1 cellular context compared by ENCODE assay signal in genomic region chr10:97632949-97633884, GRCh38.
TF ChIP-seq lines count a peak whose summit lies in the region.

Gene MORN4, minus strand, starts transcription at chr10:97633500. Its CDS starts 13,847 bp downstream, at chr10:97619653.

TF ChIP-seq in H1, 55 proteins besides CTCF, POLR2A, EP300 and RAD21:
- TF ChIP-seq KDM5A (IDR thresholded peaks at IDR 0.05; ENCODE audit: low read length) (peak; percentile 69; the same call in 1 of the 2 replicates), KDM4A (IDR thresholded peaks at IDR 0.05; ENCODE audit: low read depth, low read length, severe bottlenecking) (peak; percentile 90), SAP30 (IDR thresholded peaks at IDR 0.05; ENCODE audit: insufficient read depth, insufficient replicate concordance, low read length) (peak; percentile 90), BACH1 (IDR thresholded peaks at IDR 0.05; ENCODE audit: low read length) (peak; percentile 57), MAX (IDR thresholded peaks at IDR 0.05) (peak; percentile 57), MAFK (IDR thresholded peaks at IDR 0.05; ENCODE audit: low read depth, low read length) (no peak), SIX5 (IDR thresholded peaks at IDR 0.05; ENCODE audit: low read depth, low read length) (peak; percentile 43), SP1 (IDR thresholded peaks at IDR 0.05; ENCODE audit: low read depth, low read length) (peak; percentile 96), POLR2AphosphoS5 (IDR thresholded peaks at IDR 0.05; ENCODE audit: low read depth, low read length) (peak; percentile 42; the same call in 1 of the 2 replicates), CBX5 (IDR thresholded peaks at IDR 0.05; ENCODE audit: low read depth, low read length) (no peak), CHD2 (IDR thresholded peaks at IDR 0.05; ENCODE audit: low read length) (peak; percentile 90), HDAC6 (IDR thresholded peaks at IDR 0.05; ENCODE audit: low read depth, low read length) (no peak), GABPA (IDR thresholded peaks at IDR 0.05; ENCODE audit: borderline replicate concordance, insufficient read depth, low read length) (no peak), PHF8 (conservative IDR thresholded peaks at IDR 0.05; ENCODE audit: low read depth, low read length) (peak; percentile 71; the same call in 1 of the 2 replicates), FOSL1 (IDR thresholded peaks at IDR 0.05; ENCODE audit: insufficient read depth, low read depth, low read length) (no peak), YY1 (IDR thresholded peaks at IDR 0.05; ENCODE audit: low read depth, low read length) (peak; percentile 99), CHD1 (IDR thresholded peaks at IDR 0.05; ENCODE audit: low read depth, low read length) (no peak), SRF (IDR thresholded peaks at IDR 0.05; ENCODE audit: low read depth, low read length) (no peak; the same call in 1 of the 2 replicates), NANOG (IDR thresholded peaks at IDR 0.05; ENCODE audit: insufficient read depth, low read depth, low read length, poor library complexity, severe bottlenecking) (no peak), USF2 (IDR thresholded peaks at IDR 0.05; ENCODE audit: low read length) (no peak), SIN3A (conservative IDR thresholded peaks at IDR 0.05 in 1 of 2, IDR thresholded peaks at IDR 0.05 in 1 of 2; ENCODE audit: low read depth in 1 of 2, low read length in 2 of 2) (peak; percentile 41 to 93; a peak in 2 of 4 replicates), JUN (IDR thresholded peaks at IDR 0.05; ENCODE audit: low read depth, low read length) (no peak), TAF7 (optimal IDR thresholded peaks at IDR 0.05; ENCODE audit: borderline replicate concordance, low read depth, low read length) (peak; percentile 18), SIRT6 (IDR thresholded peaks at IDR 0.05; ENCODE audit: low read length) (no peak), SUZ12 (IDR thresholded peaks at IDR 0.05; ENCODE audit: low read length) (no peak), POU5F1 (IDR thresholded peaks at IDR 0.05; ENCODE audit: low read depth, low read length) (no peak), HDAC2 (IDR thresholded peaks at IDR 0.05; ENCODE audit: borderline replicate concordance in 1 of 2, low read depth in 2 of 2, low read length in 2 of 2) (peak in 1 of 2 experiments; percentile 42; a peak in 1 of 4 replicates), RNF2 (IDR thresholded peaks at IDR 0.05; ENCODE audit: borderline replicate concordance, low read depth, low read length, missing control alignments, poor library complexity, severe bottlenecking) (no peak), SP2 (IDR thresholded peaks at IDR 0.05; ENCODE audit: low read length) (no peak), NRF1 (IDR thresholded peaks at IDR 0.05; ENCODE audit: low read depth, low read length) (no peak), TCF12 (IDR thresholded peaks at IDR 0.05; ENCODE audit: low read depth, low read length) (no peak), TAF1 (IDR thresholded peaks at IDR 0.05; ENCODE audit: low read depth, low read length) (peak; percentile 75; the same call in 1 of the 2 replicates), EGR1 (IDR thresholded peaks at IDR 0.05; ENCODE audit: borderline replicate concordance, low read depth, low read length) (no peak), E2F6 (IDR thresholded peaks at IDR 0.05) (peak; percentile 52), JUND (IDR thresholded peaks at IDR 0.05; ENCODE audit: low read length) (no peak), CTBP2 (IDR thresholded peaks at IDR 0.05; ENCODE audit: borderline replicate concordance, insufficient read depth, insufficient read length, low read length) (no peak), KDM1A (IDR thresholded peaks at IDR 0.05; ENCODE audit: borderline replicate concordance, low read length) (no peak), BRCA1 (IDR thresholded peaks at IDR 0.05; ENCODE audit: low read depth, low read length) (no peak), ASH2L (IDR thresholded peaks at IDR 0.05; ENCODE audit: low read length) (peak; percentile 79), CHD7 (IDR thresholded peaks at IDR 0.05; ENCODE audit: insufficient replicate concordance, low read length) (no peak), ATF2 (IDR thresholded peaks at IDR 0.05; ENCODE audit: low read length) (no peak), ATF3 (IDR thresholded peaks at IDR 0.05; ENCODE audit: insufficient read depth, low read depth, low read length) (no peak), CEBPB (IDR thresholded peaks at IDR 0.05; ENCODE audit: low read depth, low read length) (peak; percentile 56; the same call in 1 of the 2 replicates), SP4 (IDR thresholded peaks at IDR 0.05; ENCODE audit: low read length) (peak; percentile 57; the same call in 1 of the 2 replicates), EZH2 (IDR thresholded peaks at IDR 0.05; ENCODE audit: low read depth, low read length, severe bottlenecking) (no peak), BCL11A (IDR thresholded peaks at IDR 0.05; ENCODE audit: low read depth in 2 of 2, low read length in 2 of 2) (no peak), RBBP5 (IDR thresholded peaks at IDR 0.05; ENCODE audit: borderline replicate concordance, low read depth, low read length) (peak; percentile 56; the same call in 1 of the 2 replicates), GTF2F1 (IDR thresholded peaks at IDR 0.05; ENCODE audit: borderline replicate concordance, low read depth, low read length) (no peak), TEAD4 (IDR thresholded peaks at IDR 0.05; ENCODE audit: low read depth, low read length) (no peak), TBP (IDR thresholded peaks at IDR 0.05; ENCODE audit: low read depth, low read length) (peak; percentile 60), RXRA (IDR thresholded peaks at IDR 0.05; ENCODE audit: insufficient read depth, low read depth, low read length) (no peak), CREB1 (IDR thresholded peaks at IDR 0.05) (peak; percentile 49), RFX5 (IDR thresholded peaks at IDR 0.05; ENCODE audit: borderline replicate concordance, low read depth, low read length) (no peak), ZNF274 (IDR thresholded peaks at IDR 0.05; ENCODE audit: borderline replicate concordance, extremely low read depth, low read length) (no peak), CBX8 (IDR thresholded peaks at IDR 0.05; ENCODE audit: borderline replicate concordance, low read depth, low read length) (no peak)
TF ChIP-seq in H1: peak in this region for 22.
